Comparison of ENCODE assay signal across 1 cellular context in the genomic region with DNA sequence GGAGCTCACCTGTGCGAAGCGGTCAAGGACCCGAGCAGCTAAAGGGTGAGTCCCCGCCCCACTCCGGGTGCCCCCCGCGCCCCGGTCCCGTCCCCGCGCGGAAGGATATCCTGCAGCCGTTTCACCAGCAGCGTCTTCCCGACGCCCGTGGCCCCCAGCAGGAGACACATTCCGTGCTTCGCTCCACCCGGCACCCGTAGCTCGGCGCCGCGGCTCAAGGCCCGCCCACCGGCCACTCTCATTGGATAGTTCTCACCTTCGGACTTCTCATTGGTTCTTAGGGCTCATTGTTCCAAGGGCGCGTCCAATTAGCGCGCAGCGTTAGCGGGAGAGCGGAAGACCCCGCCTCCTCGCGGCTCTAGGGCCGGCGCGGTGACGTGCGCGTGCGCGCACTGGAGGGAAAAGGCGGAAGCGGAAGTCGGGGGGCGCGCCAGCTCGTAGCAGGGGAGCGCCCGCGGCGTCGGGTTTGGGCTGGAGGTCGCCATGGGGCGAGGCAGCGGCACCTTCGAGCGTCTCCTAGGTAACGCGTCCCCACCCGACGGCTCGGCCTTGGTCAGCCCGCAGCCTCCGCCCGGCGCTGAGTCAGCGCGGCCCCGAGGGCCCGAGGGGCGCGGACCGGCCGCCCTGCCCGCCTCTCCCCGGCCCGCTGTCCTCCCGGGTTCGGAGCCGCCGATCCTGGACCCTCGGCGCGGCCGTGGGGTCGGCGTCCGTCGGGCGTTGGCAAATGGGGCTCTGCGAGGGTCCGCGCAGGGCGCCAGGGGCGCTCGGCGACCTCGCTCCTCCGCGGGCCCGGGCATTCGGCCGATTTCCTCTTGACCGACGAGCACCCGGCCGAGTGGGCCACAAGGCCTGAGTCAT.
TF ChIP-seq lines count a peak whose summit lies in the region.

A gene with protein sequence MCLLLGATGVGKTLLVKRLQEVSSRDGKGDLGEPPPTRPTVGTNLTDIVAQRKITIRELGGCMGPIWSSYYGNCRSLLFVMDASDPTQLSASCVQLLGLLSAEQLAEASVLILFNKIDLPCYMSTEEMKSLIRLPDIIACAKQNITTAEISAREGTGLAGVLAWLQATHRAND (minus strand): TSS at position 214 of the 858 bp plus-strand sequence. CDS start 44 bp downstream, at position 170.
A gene with protein sequence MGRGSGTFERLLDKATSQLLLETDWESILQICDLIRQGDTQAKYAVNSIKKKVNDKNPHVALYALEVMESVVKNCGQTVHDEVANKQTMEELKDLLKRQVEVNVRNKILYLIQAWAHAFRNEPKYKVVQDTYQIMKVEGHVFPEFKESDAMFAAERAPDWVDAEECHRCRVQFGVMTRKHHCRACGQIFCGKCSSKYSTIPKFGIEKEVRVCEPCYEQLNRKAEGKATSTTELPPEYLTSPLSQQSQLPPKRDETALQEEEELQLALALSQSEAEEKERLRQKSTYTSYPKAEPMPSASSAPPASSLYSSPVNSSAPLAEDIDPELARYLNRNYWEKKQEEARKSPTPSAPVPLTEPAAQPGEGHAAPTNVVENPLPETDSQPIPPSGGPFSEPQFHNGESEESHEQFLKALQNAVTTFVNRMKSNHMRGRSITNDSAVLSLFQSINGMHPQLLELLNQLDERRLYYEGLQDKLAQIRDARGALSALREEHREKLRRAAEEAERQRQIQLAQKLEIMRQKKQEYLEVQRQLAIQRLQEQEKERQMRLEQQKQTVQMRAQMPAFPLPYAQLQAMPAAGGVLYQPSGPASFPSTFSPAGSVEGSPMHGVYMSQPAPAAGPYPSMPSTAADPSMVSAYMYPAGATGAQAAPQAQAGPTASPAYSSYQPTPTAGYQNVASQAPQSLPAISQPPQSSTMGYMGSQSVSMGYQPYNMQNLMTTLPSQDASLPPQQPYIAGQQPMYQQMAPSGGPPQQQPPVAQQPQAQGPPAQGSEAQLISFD (plus strand): TSS at position 428 of the 858 bp plus-strand sequence. CDS start 56 bp downstream, at position 484.

TF ChIP-seq in HepG2, 621 proteins besides CTCF, POLR2A, EP300 and RAD21 (continued from another document and continues in another):
- TF ChIP-seq, protein P1, sequence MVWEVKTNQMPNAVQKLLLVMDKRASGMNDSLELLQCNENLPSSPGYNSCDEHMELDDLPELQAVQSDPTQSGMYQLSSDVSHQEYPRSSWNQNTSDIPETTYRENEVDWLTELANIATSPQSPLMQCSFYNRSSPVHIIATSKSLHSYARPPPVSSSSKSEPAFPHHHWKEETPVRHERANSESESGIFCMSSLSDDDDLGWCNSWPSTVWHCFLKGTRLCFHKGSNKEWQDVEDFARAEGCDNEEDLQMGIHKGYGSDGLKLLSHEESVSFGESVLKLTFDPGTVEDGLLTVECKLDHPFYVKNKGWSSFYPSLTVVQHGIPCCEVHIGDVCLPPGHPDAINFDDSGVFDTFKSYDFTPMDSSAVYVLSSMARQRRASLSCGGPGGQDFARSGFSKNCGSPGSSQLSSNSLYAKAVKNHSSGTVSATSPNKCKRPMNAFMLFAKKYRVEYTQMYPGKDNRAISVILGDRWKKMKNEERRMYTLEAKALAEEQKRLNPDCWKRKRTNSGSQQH (CRISPR knock-in tag; IDR thresholded peaks at IDR 0.05; ENCODE audit: low read depth): 0 out of 2 replicates have a peak, but pooled peaks have one; percentile 36
- TF ChIP-seq BORCS8-MEF2B (CRISPR knock-in tag; IDR thresholded peaks at IDR 0.05): no peak
- TF ChIP-seq, protein P2, sequence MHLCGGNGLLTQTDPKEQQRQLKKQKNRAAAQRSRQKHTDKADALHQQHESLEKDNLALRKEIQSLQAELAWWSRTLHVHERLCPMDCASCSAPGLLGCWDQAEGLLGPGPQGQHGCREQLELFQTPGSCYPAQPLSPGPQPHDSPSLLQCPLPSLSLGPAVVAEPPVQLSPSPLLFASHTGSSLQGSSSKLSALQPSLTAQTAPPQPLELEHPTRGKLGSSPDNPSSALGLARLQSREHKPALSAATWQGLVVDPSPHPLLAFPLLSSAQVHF (CRISPR knock-in tag; IDR thresholded peaks at IDR 0.05): peak; percentile 78; the same call in 1 of the 2 replicates
- TF ChIP-seq, protein P3, sequence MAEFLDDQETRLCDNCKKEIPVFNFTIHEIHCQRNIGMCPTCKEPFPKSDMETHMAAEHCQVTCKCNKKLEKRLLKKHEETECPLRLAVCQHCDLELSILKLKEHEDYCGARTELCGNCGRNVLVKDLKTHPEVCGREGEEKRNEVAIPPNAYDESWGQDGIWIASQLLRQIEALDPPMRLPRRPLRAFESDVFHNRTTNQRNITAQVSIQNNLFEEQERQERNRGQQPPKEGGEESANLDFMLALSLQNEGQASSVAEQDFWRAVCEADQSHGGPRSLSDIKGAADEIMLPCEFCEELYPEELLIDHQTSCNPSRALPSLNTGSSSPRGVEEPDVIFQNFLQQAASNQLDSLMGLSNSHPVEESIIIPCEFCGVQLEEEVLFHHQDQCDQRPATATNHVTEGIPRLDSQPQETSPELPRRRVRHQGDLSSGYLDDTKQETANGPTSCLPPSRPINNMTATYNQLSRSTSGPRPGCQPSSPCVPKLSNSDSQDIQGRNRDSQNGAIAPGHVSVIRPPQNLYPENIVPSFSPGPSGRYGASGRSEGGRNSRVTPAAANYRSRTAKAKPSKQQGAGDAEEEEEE (CRISPR knock-in tag; IDR thresholded peaks at IDR 0.05; ENCODE audit: borderline replicate concordance): no peak
- no peak for TF ChIP-seq ZNF468 (CRISPR knock-in tag; IDR thresholded peaks at IDR 0.05)
- TF ChIP-seq, protein P4, sequence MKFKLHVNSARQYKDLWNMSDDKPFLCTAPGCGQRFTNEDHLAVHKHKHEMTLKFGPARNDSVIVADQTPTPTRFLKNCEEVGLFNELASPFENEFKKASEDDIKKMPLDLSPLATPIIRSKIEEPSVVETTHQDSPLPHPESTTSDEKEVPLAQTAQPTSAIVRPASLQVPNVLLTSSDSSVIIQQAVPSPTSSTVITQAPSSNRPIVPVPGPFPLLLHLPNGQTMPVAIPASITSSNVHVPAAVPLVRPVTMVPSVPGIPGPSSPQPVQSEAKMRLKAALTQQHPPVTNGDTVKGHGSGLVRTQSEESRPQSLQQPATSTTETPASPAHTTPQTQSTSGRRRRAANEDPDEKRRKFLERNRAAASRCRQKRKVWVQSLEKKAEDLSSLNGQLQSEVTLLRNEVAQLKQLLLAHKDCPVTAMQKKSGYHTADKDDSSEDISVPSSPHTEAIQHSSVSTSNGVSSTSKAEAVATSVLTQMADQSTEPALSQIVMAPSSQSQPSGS (CRISPR knock-in tag; IDR thresholded peaks at IDR 0.05): peak; percentile 31; the same call in 1 of the 2 replicates
- no peak for TF ChIP-seq ZNF496 (CRISPR knock-in tag; IDR thresholded peaks at IDR 0.05; ENCODE audit: insufficient replicate concordance)
- TF ChIP-seq MEIS1 (CRISPR knock-in tag; IDR thresholded peaks at IDR 0.05; ENCODE audit: borderline replicate concordance): peak; percentile 47; the same call in 1 of the 2 replicates
- TF ChIP-seq ZNF709 (CRISPR knock-in tag; IDR thresholded peaks at IDR 0.05): no peak
- no peak for TF ChIP-seq ZNF570 (CRISPR knock-in tag; IDR thresholded peaks at IDR 0.05; ENCODE audit: borderline replicate concordance)
- 0 out of 2 replicates have a peak, but pooled peaks have one; percentile 17 for TF ChIP-seq TSC22D2 (CRISPR knock-in tag; IDR thresholded peaks at IDR 0.05; ENCODE audit: borderline replicate concordance)
- 0 out of 2 replicates have a peak, but pooled peaks have one; percentile 71 for TF ChIP-seq ZBTB42 (CRISPR knock-in tag; IDR thresholded peaks at IDR 0.05)
- TF ChIP-seq ZNF556 (CRISPR knock-in tag; IDR thresholded peaks at IDR 0.05; ENCODE audit: borderline replicate concordance): 0 out of 2 replicates have a peak, but pooled peaks have one; percentile 48
- no peak for TF ChIP-seq NONO (IDR thresholded peaks at IDR 0.05)
- peak; percentile 21; the same call in 1 of the 2 replicates for TF ChIP-seq NONO (CRISPR knock-in tag; conservative IDR thresholded peaks at IDR 0.05)
- no peak for TF ChIP-seq HNRNPK (IDR thresholded peaks at IDR 0.05; ENCODE audit: low read depth, low read length, poor library complexity, severe bottlenecking)
- TF ChIP-seq, protein P5, sequence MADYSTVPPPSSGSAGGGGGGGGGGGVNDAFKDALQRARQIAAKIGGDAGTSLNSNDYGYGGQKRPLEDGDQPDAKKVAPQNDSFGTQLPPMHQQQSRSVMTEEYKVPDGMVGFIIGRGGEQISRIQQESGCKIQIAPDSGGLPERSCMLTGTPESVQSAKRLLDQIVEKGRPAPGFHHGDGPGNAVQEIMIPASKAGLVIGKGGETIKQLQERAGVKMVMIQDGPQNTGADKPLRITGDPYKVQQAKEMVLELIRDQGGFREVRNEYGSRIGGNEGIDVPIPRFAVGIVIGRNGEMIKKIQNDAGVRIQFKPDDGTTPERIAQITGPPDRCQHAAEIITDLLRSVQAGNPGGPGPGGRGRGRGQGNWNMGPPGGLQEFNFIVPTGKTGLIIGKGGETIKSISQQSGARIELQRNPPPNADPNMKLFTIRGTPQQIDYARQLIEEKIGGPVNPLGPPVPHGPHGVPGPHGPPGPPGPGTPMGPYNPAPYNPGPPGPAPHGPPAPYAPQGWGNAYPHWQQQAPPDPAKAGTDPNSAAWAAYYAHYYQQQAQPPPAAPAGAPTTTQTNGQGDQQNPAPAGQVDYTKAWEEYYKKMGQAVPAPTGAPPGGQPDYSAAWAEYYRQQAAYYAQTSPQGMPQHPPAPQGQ (CRISPR knock-in tag; IDR thresholded peaks at IDR 0.05; ENCODE audit: borderline replicate concordance): no peak
- TF ChIP-seq, protein P6, sequence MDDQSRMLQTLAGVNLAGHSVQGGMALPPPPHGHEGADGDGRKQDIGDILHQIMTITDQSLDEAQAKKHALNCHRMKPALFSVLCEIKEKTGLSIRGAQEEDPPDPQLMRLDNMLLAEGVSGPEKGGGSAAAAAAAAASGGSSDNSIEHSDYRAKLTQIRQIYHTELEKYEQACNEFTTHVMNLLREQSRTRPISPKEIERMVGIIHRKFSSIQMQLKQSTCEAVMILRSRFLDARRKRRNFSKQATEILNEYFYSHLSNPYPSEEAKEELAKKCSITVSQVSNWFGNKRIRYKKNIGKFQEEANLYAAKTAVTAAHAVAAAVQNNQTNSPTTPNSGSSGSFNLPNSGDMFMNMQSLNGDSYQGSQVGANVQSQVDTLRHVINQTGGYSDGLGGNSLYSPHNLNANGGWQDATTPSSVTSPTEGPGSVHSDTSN (CRISPR knock-in tag; IDR thresholded peaks at IDR 0.05; ENCODE audit: borderline replicate concordance): no peak; the same call in 1 of the 2 replicates
- TF ChIP-seq MYNN (CRISPR knock-in tag; IDR thresholded peaks at IDR 0.05; ENCODE audit: low read depth): peak; percentile 71; the same call in 1 of the 2 replicates
- peak; percentile 81 for TF ChIP-seq FOXK1 (CRISPR knock-in tag; IDR thresholded peaks at IDR 0.05; ENCODE audit: borderline replicate concordance, low read depth)
- TF ChIP-seq, protein P7, sequence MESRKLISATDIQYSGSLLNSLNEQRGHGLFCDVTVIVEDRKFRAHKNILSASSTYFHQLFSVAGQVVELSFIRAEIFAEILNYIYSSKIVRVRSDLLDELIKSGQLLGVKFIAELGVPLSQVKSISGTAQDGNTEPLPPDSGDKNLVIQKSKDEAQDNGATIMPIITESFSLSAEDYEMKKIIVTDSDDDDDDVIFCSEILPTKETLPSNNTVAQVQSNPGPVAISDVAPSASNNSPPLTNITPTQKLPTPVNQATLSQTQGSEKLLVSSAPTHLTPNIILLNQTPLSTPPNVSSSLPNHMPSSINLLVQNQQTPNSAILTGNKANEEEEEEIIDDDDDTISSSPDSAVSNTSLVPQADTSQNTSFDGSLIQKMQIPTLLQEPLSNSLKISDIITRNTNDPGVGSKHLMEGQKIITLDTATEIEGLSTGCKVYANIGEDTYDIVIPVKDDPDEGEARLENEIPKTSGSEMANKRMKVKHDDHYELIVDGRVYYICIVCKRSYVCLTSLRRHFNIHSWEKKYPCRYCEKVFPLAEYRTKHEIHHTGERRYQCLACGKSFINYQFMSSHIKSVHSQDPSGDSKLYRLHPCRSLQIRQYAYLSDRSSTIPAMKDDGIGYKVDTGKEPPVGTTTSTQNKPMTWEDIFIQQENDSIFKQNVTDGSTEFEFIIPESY (CRISPR knock-in tag; IDR thresholded peaks at IDR 0.05): no peak
- TF ChIP-seq, protein P8, sequence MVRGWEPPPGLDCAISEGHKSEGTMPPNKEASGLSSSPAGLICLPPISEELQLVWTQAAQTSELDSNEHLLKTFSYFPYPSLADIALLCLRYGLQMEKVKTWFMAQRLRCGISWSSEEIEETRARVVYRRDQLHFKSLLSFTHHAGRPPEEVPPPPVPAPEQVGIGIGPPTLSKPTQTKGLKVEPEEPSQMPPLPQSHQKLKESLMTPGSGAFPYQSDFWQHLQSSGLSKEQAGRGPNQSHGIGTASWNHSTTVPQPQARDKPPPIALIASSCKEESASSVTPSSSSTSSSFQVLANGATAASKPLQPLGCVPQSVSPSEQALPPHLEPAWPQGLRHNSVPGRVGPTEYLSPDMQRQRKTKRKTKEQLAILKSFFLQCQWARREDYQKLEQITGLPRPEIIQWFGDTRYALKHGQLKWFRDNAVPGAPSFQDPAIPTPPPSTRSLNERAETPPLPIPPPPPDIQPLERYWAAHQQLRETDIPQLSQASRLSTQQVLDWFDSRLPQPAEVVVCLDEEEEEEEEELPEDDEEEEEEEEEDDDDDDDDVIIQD (CRISPR knock-in tag; IDR thresholded peaks at IDR 0.05; ENCODE audit: low read depth): peak; percentile 68; the same call in 1 of the 2 replicates
- no peak for TF ChIP-seq SMAD9 (CRISPR knock-in tag; IDR thresholded peaks at IDR 0.05)
- TF ChIP-seq KAT8 (CRISPR knock-in tag; IDR thresholded peaks at IDR 0.05): peak; percentile 99
- TF ChIP-seq ZSCAN20 (CRISPR knock-in tag; IDR thresholded peaks at IDR 0.05; ENCODE audit: borderline replicate concordance): peak; percentile 86; the same call in 1 of the 2 replicates
- peak; percentile 33; the same call in 1 of the 2 replicates for TF ChIP-seq ZNF543 (CRISPR knock-in tag; IDR thresholded peaks at IDR 0.05)
- TF ChIP-seq, protein P9, sequence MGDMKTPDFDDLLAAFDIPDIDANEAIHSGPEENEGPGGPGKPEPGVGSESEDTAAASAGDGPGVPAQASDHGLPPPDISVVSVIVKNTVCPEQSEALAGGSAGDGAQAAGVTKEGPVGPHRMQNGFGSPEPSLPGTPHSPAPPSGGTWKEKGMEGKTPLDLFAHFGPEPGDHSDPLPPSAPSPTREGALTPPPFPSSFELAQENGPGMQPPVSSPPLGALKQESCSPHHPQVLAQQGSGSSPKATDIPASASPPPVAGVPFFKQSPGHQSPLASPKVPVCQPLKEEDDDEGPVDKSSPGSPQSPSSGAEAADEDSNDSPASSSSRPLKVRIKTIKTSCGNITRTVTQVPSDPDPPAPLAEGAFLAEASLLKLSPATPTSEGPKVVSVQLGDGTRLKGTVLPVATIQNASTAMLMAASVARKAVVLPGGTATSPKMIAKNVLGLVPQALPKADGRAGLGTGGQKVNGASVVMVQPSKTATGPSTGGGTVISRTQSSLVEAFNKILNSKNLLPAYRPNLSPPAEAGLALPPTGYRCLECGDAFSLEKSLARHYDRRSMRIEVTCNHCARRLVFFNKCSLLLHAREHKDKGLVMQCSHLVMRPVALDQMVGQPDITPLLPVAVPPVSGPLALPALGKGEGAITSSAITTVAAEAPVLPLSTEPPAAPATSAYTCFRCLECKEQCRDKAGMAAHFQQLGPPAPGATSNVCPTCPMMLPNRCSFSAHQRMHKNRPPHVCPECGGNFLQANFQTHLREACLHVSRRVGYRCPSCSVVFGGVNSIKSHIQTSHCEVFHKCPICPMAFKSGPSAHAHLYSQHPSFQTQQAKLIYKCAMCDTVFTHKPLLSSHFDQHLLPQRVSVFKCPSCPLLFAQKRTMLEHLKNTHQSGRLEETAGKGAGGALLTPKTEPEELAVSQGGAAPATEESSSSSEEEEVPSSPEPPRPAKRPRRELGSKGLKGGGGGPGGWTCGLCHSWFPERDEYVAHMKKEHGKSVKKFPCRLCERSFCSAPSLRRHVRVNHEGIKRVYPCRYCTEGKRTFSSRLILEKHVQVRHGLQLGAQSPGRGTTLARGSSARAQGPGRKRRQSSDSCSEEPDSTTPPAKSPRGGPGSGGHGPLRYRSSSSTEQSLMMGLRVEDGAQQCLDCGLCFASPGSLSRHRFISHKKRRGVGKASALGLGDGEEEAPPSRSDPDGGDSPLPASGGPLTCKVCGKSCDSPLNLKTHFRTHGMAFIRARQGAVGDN (CRISPR knock-in tag; IDR thresholded peaks at IDR 0.05): peak; percentile 81
- TF ChIP-seq ESRRA (CRISPR knock-in tag; IDR thresholded peaks at IDR 0.05; ENCODE audit: low read depth): 0 out of 2 replicates have a peak, but pooled peaks have one; percentile 38
- TF ChIP-seq DMAP1 (CRISPR knock-in tag; IDR thresholded peaks at IDR 0.05): peak; percentile 46; the same call in 1 of the 2 replicates
